Comparison of ENCODE assay signal across 8 cellular contexts in genomic region chr20:53827996-53828672, GRCh38.
DNase-seq lines count a peak whose midpoint lies in the region; ATAC-seq and TF ChIP-seq lines count a peak whose summit lies in the region.

No MANE protein-coding gene starts in this region.

- no peak for ATAC-seq in naive B cell (ENCODE audit: low read depth in 2 of 2)
- no peak for ATAC-seq in GM19463 (IDR thresholded peaks at IDR 0.05; ENCODE audit: unreplicated experiment)

- no peak for TF ChIP-seq CTCF in coronary artery (IDR thresholded peaks at IDR 0.05)

- H3K36me3 Mint-ChIP-seq in naive B cell = peaks cover 0 to 5% of the 10 kb centered on the region in 2 donors

- peak overlapping the region; percentile 68 for H3K4me3 ChIP-seq in coronary artery

- DNase-seq in DMS 273 (lab: John Stamatoyannopoulos, UW; ENCODE audit: unreplicated experiment) (peak; percentile 84), NCI-H460 (ENCODE audit: extremely low read depth, low read depth) (peak; percentile 52), coronary artery (ENCODE audit: low spot score) (no peak), naive B cell (no peak), NCI-H1048 (lab: John Stamatoyannopoulos, UW) (no peak), islet precursor cell (no peak), RKO (ENCODE audit: low spot score) (no peak)

- H3K9me3 Mint-ChIP-seq in naive B cell = peaks cover 0 to 4% (median 2%) of the 10 kb centered on the region in 7 donors

- H3K27ac ChIP-seq in coronary artery = peak overlapping the region; percentile 80 to 93

- peaks cover 50 to 68% (median 57%) of the 10 kb centered on the region in 3 donors for H3K4me1 Mint-ChIP-seq in naive B cell

- no peaks in the 10 kb centered on the region for H3K27me3 Mint-ChIP-seq in naive B cell

- peak overlapping the region in 7 of 8 donors; percentile 75 to 88 (median 83) for H3K4me3 Mint-ChIP-seq in naive B cell

- peak overlapping the region; percentile 92 to 98 (median 97) for H3K27ac Mint-ChIP-seq in naive B cell

Comparison
In these comparisons a context has a peak if more than half of its experiments do, and no peak if none do; other contexts are left out.
1. DNase-seq: peak in DMS 273 (single experiment) and NCI-H460 (single experiment); none in coronary artery (single experiment), naive B cell (single experiment), NCI-H1048 (single experiment), islet precursor cell (single experiment) and RKO (single experiment).